Comparison of ENCODE assay signal across 12 cellular contexts in the genomic region with DNA sequence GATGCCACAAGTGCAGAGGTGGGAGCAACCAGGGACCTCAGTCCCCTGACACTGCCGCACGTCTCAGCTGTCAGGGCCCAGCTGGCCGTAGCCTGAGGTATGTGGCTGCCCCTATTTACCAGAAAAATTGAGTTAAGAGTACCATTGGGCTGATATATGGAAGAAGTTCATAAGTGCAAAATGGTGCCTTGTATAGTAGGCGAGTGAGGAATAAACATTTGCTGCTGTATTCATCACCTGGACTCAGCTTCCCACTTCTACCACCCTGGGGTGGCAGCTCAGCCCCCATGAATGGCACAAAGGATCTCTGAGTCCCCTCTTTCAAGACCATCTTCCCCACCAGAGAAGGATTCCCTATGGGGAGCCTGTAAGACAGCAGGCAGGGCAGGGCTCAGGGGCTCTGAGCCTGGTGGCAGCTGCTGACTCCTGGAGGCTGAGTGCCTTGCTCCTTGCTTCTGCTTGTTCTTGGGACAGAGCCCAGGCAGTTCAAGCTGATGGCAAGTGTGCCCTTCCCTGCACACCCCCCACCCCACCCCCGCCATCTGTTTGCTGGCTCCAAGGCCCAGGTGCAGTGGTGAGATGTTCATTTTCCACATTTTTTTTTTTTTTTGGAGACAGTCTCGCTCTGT. TPM values are rescaled to one million over a fixed set of nuclear protein-coding genes. Genes with fewer than 3 reads are reported as not detected.
A peak's percentile ranks its signal among the peaks of the same experiment; 100 is the strongest.
DNase-seq lines count a peak whose midpoint lies in the region; ATAC-seq and TF ChIP-seq lines count a peak whose summit lies in the region.
"Had no signal": no experiment of that assay in that cellular context is flagged by ENCODE, and none has a peak within 500 bp of the region (broad histone marks: within the 10 kb centered on the region; RNA-seq: fewer than 3 reads in every experiment).

No MANE protein-coding gene starts in this region.

- H3K9me3 Mint-ChIP-seq in CD4-positive, alpha-beta memory T cell = no peaks in the 10 kb centered on the region
- H3K9me3 Mint-ChIP-seq in CD14-positive monocyte = no peaks in the 10 kb centered on the region

- TF ChIP-seq CTCF in RWPE2 (IDR thresholded peaks at IDR 0.05; ENCODE audit: poor library complexity, severe bottlenecking) (no peak), hepatocyte (IDR thresholded peaks at IDR 0.05; ENCODE audit: poor library complexity) (no peak), CD14-positive monocyte (IDR thresholded peaks at IDR 0.05) (no peak)

- H3K4me3 ChIP-seq in CD4-positive, alpha-beta memory T cell (ENCODE audit: low read length in 2 of 2) = no peak overlapping the region
- H3K4me3 ChIP-seq in RWPE2 (ENCODE audit: severe bottlenecking) (no peak overlapping the region), hepatocyte (no peak overlapping the region)
- H3K4me3 ChIP-seq: left lung, skin epidermis, testis had no signal

- no peaks in the 10 kb centered on the region for H3K9me2 ChIP-seq in hepatocyte (replicated peaks; ENCODE audit: insufficient read depth)

- TF ChIP-seq POLR2A in GM19099 (IDR thresholded peaks at IDR 0.05; ENCODE audit: extremely low read depth, insufficient read length, low read depth) = peak; percentile 6

- peak overlapping the region in 5 of 7 donors; percentile 7 to 72 (median 50) for H3K27ac Mint-ChIP-seq in CD4-positive, alpha-beta memory T cell
- H3K27ac Mint-ChIP-seq in CD14-positive monocyte = peak overlapping the region in 2 of 7 donors; percentile 13 to 15

- H3K36me3 ChIP-seq in CD4-positive, alpha-beta memory T cell (ENCODE audit: insufficient read depth, low read length) = peaks cover 24% of the 10 kb centered on the region
- H3K36me3 ChIP-seq in RWPE2 (ENCODE audit: low read depth) (peaks cover 100% of the 10 kb centered on the region), hepatocyte (replicated peaks; ENCODE audit: insufficient read depth, low read depth) (peaks cover 4% of the 10 kb centered on the region)

- DNase-seq in CD4-positive, alpha-beta memory T cell = peak in 1 of 5 donors; percentile 33
- no peak for DNase-seq in RWPE2 (ENCODE audit: low spot score)
- DNase-seq in hepatocyte (ENCODE audit: low spot score) = no peak
- DNase-seq in CD14-positive monocyte (ENCODE audit: low spot score) = no peak
- no peak for DNase-seq in activated CD4-positive, alpha-beta T cell treated with anti-CD3 and anti-CD28 coated beads, Interleukin-2, amount 50 U/mL, for 4 hours
- DNase-seq: activated gamma-delta T cell, testis had no signal

- H4K20me1 ChIP-seq in hepatocyte (ENCODE audit: insufficient read depth, poor library complexity, severe bottlenecking) = peaks cover 44% of the 10 kb centered on the region

- H3K4me1 ChIP-seq in CD4-positive, alpha-beta memory T cell (ENCODE audit: insufficient read depth, low read length) = peaks cover 38% of the 10 kb centered on the region
- peaks cover 12% of the 10 kb centered on the region for H3K4me1 ChIP-seq in RWPE2 (ENCODE audit: insufficient read depth, poor library complexity, severe bottlenecking)
- H3K4me1 ChIP-seq in hepatocyte (ENCODE audit: insufficient read depth) = peaks cover 33% of the 10 kb centered on the region

- CTCF ChIA-PET in CD4-positive, alpha-beta memory T cell (lab: Charles Lee; ENCODE audit: partially characterized antibody) = interaction anchor here (0.8 to 2.8 kb wide), 3 partner anchors 8 to 29 kb away, joined by 3 to 10 read pairs (median 5); a partner anchor contains a TSS

- intact Hi-C loops in CD4-positive, alpha-beta memory T cell (cut with micrococcal nuclease) = no loop called here
- intact Hi-C loops in CD14-positive monocyte (cut with micrococcal nuclease) = no loop called here

- ATAC-seq in RWPE2 (ENCODE audit: low read depth) (peak; percentile 17), HG02623 (IDR thresholded peaks at IDR 0.05; ENCODE audit: unreplicated experiment) (no peak), GM19467 (IDR thresholded peaks at IDR 0.05; ENCODE audit: unreplicated experiment) (no peak)
- ATAC-seq: left lung had no signal

- WGBS in hepatocyte (ENCODE audit: low lambda C conversion rate, missing lambda C conversion rate) = 93% methylated on average over 6 of the region's 6 CpGs

- H3K4me1 Mint-ChIP-seq in CD4-positive, alpha-beta memory T cell = peaks cover 28 to 59% (median 40%) of the 10 kb centered on the region in 4 donors
- peaks cover 36% of the 10 kb centered on the region for H3K4me1 Mint-ChIP-seq in CD14-positive monocyte

- H3K79me2 ChIP-seq in hepatocyte = peaks cover 32% of the 10 kb centered on the region

- peaks cover 32 to 72% of the 10 kb centered on the region in 2 donors for H3K36me3 Mint-ChIP-seq in CD4-positive, alpha-beta memory T cell
- peaks cover 64 to 79% of the 10 kb centered on the region in 2 donors for H3K36me3 Mint-ChIP-seq in CD14-positive monocyte

- H3K27me3 ChIP-seq in CD4-positive, alpha-beta memory T cell (ENCODE audit: insufficient read depth, low read length) = no peaks in the 10 kb centered on the region
- no peaks in the 10 kb centered on the region for H3K27me3 ChIP-seq in RWPE2 (ENCODE audit: insufficient read depth, poor library complexity, severe bottlenecking)
- H3K27me3 ChIP-seq in hepatocyte = no peaks in the 10 kb centered on the region
- H3K27me3 ChIP-seq: left lung, testis had no signal

- no peak overlapping the region for H3K4me2 ChIP-seq in hepatocyte

- no peak overlapping the region for H3K4me3 Mint-ChIP-seq in CD4-positive, alpha-beta memory T cell
- H3K4me3 Mint-ChIP-seq in CD14-positive monocyte = no peak overlapping the region

- no peaks in the 10 kb centered on the region for H3K27me3 Mint-ChIP-seq in CD4-positive, alpha-beta memory T cell
- H3K27me3 Mint-ChIP-seq in CD14-positive monocyte (ENCODE audit: low read depth in 3 of 3) = peaks cover 0 to 1% (median 0%) of the 10 kb centered on the region in 3 donors

- POLR2A ChIA-PET in CD4-positive, alpha-beta memory T cell (lab: Charles Lee; ENCODE audit: partially characterized antibody) = interaction anchor here (1.8 to 2.3 kb wide), 2 partner anchors 61 to 63 kb away, joined by 3 to 9 read pairs; a partner anchor contains a TSS

- H3K9me3 ChIP-seq in CD4-positive, alpha-beta memory T cell (ENCODE audit: control insufficient read depth in 1 of 2, low read length in 2 of 2) = no peaks in the 10 kb centered on the region
- no peaks in the 10 kb centered on the region for H3K9me3 ChIP-seq in RWPE2 (ENCODE audit: severe bottlenecking)
- no peaks in the 10 kb centered on the region for H3K9me3 ChIP-seq in hepatocyte (ENCODE audit: low read depth)
- H3K9me3 ChIP-seq: left lung, testis had no signal

- H3K27ac ChIP-seq in CD4-positive, alpha-beta memory T cell (ENCODE audit: low read depth, low read length) = no peak overlapping the region
- peak overlapping the region; percentile 93 for H3K27ac ChIP-seq in RWPE2 (ENCODE audit: poor library complexity, severe bottlenecking)
- H3K27ac ChIP-seq in hepatocyte = peak overlapping the region; percentile 30
- H3K27ac ChIP-seq: testis had no signal

- no peak overlapping the region for H2AFZ ChIP-seq in hepatocyte

RNA-seq across cellular contexts. Expression of a gene that starts 29.0 kb away (rescaled TPM):
- total RNA-seq in CD4-positive, alpha-beta memory T cell = 100 to 1,000 TPM in 1 of 2 experiments, 10 to 100 TPM in 1; 95.0 to 101 TPM
- 100 to 1,000 TPM; 118 to 127 TPM for polyA plus RNA-seq in CD4-positive, alpha-beta memory T cell
- 1.8 and 7.7 TPM in 2 replicates for total RNA-seq in hepatocyte
- polyA plus RNA-seq in hepatocyte (10.1 and 15.2 TPM in 2 replicates), CD14-positive monocyte (10 to 100 TPM; 58.2 to 66.3 TPM)

RNA-seq across cellular contexts. Expression of a gene that starts 47.6 kb away (rescaled TPM):
- total RNA-seq in CD4-positive, alpha-beta memory T cell = 1 to 10 TPM; 5.4 to 5.7 TPM
- polyA plus RNA-seq in CD4-positive, alpha-beta memory T cell = 1 to 10 TPM in 1 of 2 donors, under 1 TPM in 1; 0.72 to 2.5 TPM
- total RNA-seq in hepatocyte = 15.0 and 18.0 TPM in 2 replicates
- polyA plus RNA-seq in hepatocyte = 7.7 and 10.7 TPM in 2 replicates
- 1 to 10 TPM; 1.0 to 1.4 TPM for polyA plus RNA-seq in CD14-positive monocyte
